In genomic region chr6:42564496-42564890, GRCh38 we compare ENCODE assay signal across 8 cellular contexts. TPM values are rescaled to one million over a fixed set of nuclear protein-coding genes. Genes with fewer than 3 reads are reported as not detected.
DNase-seq lines count a peak whose midpoint lies in the region; ATAC-seq and TF ChIP-seq lines count a peak whose summit lies in the region.

No MANE protein-coding gene starts in this region.

- H2AK9ac ChIP-seq in IMR-90 (replicated peaks; ENCODE audit: low read depth, low read length, poor library complexity): peak overlapping the region; percentile 98

- WGBS in SK-N-SH (ENCODE audit: low lambda C conversion rate): under 1% methylated on average over 13 of the region's 13 CpGs
- 0% methylated on average over 4 of the region's 13 CpGs; no CpG with 5 or more reads in 1 of the 2 experiments for WGBS in IMR-90 (ENCODE audit: extremely low coverage in 2 of 2, insufficient read length in 1 of 2), 2 experiments
- under 1% methylated on average over 12 of the region's 13 CpGs for WGBS in right lobe of liver (ENCODE audit: insufficient coverage, low coverage, low lambda C conversion rate, missing lambda C conversion rate)
- WGBS in transverse colon (ENCODE audit: low coverage in 1 of 2), 2 donors: 0% methylated on average over 5 to 13 of the region's 13 CpGs

- no peaks in the 10 kb centered on the region for H3K27me3 ChIP-seq in SK-N-SH (ENCODE audit: insufficient read depth)
- no peaks in the 10 kb centered on the region for H3K27me3 ChIP-seq in IMR-90 (ENCODE audit: control insufficient read depth, insufficient read depth, low read length)
- no peaks in the 10 kb centered on the region for H3K27me3 ChIP-seq in ascending aorta
- H3K27me3 ChIP-seq in right lobe of liver: no peaks in the 10 kb centered on the region
- H3K27me3 ChIP-seq in transverse colon: no peaks in the 10 kb centered on the region

- intact Hi-C loops in IMR-90 (cut with micrococcal nuclease): no loop called here
- intact Hi-C loops in ascending aorta (cut with DNase I): loop anchor here (5.0 to 10.0 kb wide), 4 partner anchors 620 to 1490 kb away; partner anchors contain the start of genes CCND3, NFYA, OARD1 and PRICKLE4
- intact Hi-C loops in right lobe of liver (cut with DNase I): no loop called here
- intact Hi-C loops in transverse colon (cut with DNase I; ENCODE audit: low total_unique reads): no loop called here

- H3K36me3 ChIP-seq in SK-N-SH (replicated peaks in 1 of 2; ENCODE audit: control insufficient read depth in 1 of 2, insufficient read depth in 2 of 2, low read length in 1 of 2): peaks cover 0 to 10% of the 10 kb centered on the region in 2 experiments
- no peaks in the 10 kb centered on the region for H3K36me3 ChIP-seq in IMR-90 (ENCODE audit: control insufficient read depth, insufficient read depth, low read length)
- H3K36me3 ChIP-seq in ascending aorta: peaks cover 0 to 2% of the 10 kb centered on the region in 2 donors
- H3K36me3 ChIP-seq in right lobe of liver: no peaks in the 10 kb centered on the region
- no peaks in the 10 kb centered on the region for H3K36me3 ChIP-seq in transverse colon

- in situ Hi-C loops in IMR-90 (cut with MboI; ENCODE audit: low sequenced_read_pairs): no loop called here
- in situ Hi-C loops in transverse colon (cut with MboI; ENCODE audit: low pct_ligation_motif_present in 1 of 4, low pct_unique_long_range_greater_than_20kb in 1 of 4, low sequenced_read_pairs in 3 of 4): no loop called here

- POLR2A ChIA-PET in SK-N-SH (lab: Yijun Ruan, JAX) (interaction anchor here (0.6 to 2.3 kb wide), 7 partner anchors 17 to 514 kb away, joined by 3 to 8 read pairs (median 5); partner anchors contain the start of genes PEX6, RPL7L1, TAF8 and TRERF1), IMR-90 (lab: Charles Lee; ENCODE audit: unreplicated experiment) (interaction anchor here (0.7 kb wide), 2 partner anchors 13 to 268 kb away, joined by 3 to 4 read pairs; no protein-coding TSS in a partner anchor)

- TF ChIP-seq POLR2A in IMR-90 (IDR thresholded peaks at IDR 0.05; ENCODE audit: low read depth, low read length) (no peak), right lobe of liver (IDR thresholded peaks at IDR 0.05) (no peak), transverse colon (IDR thresholded peaks at IDR 0.05) (no peak)

- 0 out of 2 replicates have a peak overlapping the region, but pooled peaks have one; percentile 1 for H2BK120ac ChIP-seq in IMR-90 (ENCODE audit: low read depth, low read length)

- peak overlapping the region; percentile 81 to 94 for H3K27ac ChIP-seq in SK-N-SH (ENCODE audit: low read depth in 2 of 2, low read length in 1 of 2)
- peak overlapping the region; percentile 77 for H3K27ac ChIP-seq in IMR-90 (ENCODE audit: insufficient read depth, low read length)
- H3K27ac ChIP-seq in ascending aorta: peak overlapping the region; percentile 95 to 96
- H3K27ac ChIP-seq in right lobe of liver: peak overlapping the region; percentile 94 to 98 (median 97)
- peak overlapping the region; percentile 91 to 99 (median 95) for H3K27ac ChIP-seq in transverse colon

- H3K18ac ChIP-seq in IMR-90 (ENCODE audit: low read depth, low read length): peak overlapping the region; percentile 37; the same call in 1 of the 2 replicates

- peak overlapping the region; percentile 89 for H3K4ac ChIP-seq in IMR-90 (ENCODE audit: low read depth, low read length)

- H3K56ac ChIP-seq in IMR-90 (ENCODE audit: extremely low read depth, insufficient read depth, low read length): peak overlapping the region; percentile 88

- H3K9me1 ChIP-seq in IMR-90 (ENCODE audit: insufficient read depth, low read length): no peaks in the 10 kb centered on the region

- TF ChIP-seq EP300 in SK-N-SH (IDR thresholded peaks at IDR 0.05; ENCODE audit: borderline replicate concordance in 1 of 2, low read depth in 1 of 2, low read length in 1 of 2) (no peak), transverse colon (IDR thresholded peaks at IDR 0.05; ENCODE audit: low read depth) (no peak)

- no peaks in the 10 kb centered on the region for H3K9me2 ChIP-seq in SK-N-SH

- H3K4me2 ChIP-seq in SK-N-SH (peak overlapping the region; percentile 91), IMR-90 (ENCODE audit: low read depth, low read length) (peak overlapping the region; percentile 89)

- BruUV-seq in IMR-90 (replicated peaks; lab: Mats Ljungman, UMichigan): no TSS peak

- H3K14ac ChIP-seq in IMR-90 (replicated peaks; ENCODE audit: low read depth, low read length): peak overlapping the region; percentile 93

- H4K91ac ChIP-seq in IMR-90 (ENCODE audit: insufficient read depth, low read depth, low read length): peak overlapping the region; percentile 76

- H2AFZ ChIP-seq in SK-N-SH (ENCODE audit: low read depth) (peak overlapping the region; percentile 84; the same call in 1 of the 2 replicates), IMR-90 (replicated peaks; ENCODE audit: low read length, poor library complexity) (peak overlapping the region; percentile 92)

- H2BK5ac ChIP-seq in IMR-90 (ENCODE audit: low read depth, low read length, poor library complexity, severe bottlenecking): peak overlapping the region; percentile 90

- no peak for DNase-seq in SK-N-SH
- no peak for DNase-seq in IMR-90
- no peak for DNase-seq in ascending aorta (ENCODE audit: low spot score in 2 of 2)
- DNase-seq in right lobe of liver: no peak
- DNase-seq in transverse colon: no peak
- no peak for DNase-seq in T-helper 9 cell
- DNase-seq in NCI-H128 (lab: John Stamatoyannopoulos, UW; ENCODE audit: unreplicated experiment): no peak

- H4K8ac ChIP-seq in IMR-90 (ENCODE audit: low read depth in 2 of 2, low read length in 2 of 2): peak overlapping the region; percentile 76 to 97; a peak in 3 of 4 replicates

- H3K9me3 ChIP-seq in SK-N-SH (no peaks in the 10 kb centered on the region), IMR-90 (ENCODE audit: control insufficient read depth, insufficient read depth, low read length) (no peaks in the 10 kb centered on the region), ascending aorta (no peaks in the 10 kb centered on the region), right lobe of liver (no peaks in the 10 kb centered on the region), transverse colon (no peaks in the 10 kb centered on the region)

- H3F3A ChIP-seq in SK-N-SH (replicated peaks; ENCODE audit: insufficient read depth): peaks cover 15% of the 10 kb centered on the region

- H3K4me3 ChIP-seq in SK-N-SH (ENCODE audit: low read depth in 2 of 2, low read length in 1 of 2) (peak overlapping the region; percentile 76 to 94), IMR-90 (ENCODE audit: insufficient read depth, low read depth, low read length) (peak overlapping the region; percentile 63), ascending aorta (peak overlapping the region; percentile 74 to 80), right lobe of liver (peak overlapping the region; percentile 84 to 92 (median 91)), transverse colon (peak overlapping the region; percentile 62 to 98 (median 74))

- peak overlapping the region; percentile 67 for H2AK5ac ChIP-seq in IMR-90 (ENCODE audit: low read depth, low read length)

- H4K20me1 ChIP-seq in SK-N-SH (ENCODE audit: insufficient read depth) (no peaks in the 10 kb centered on the region), IMR-90 (ENCODE audit: insufficient read depth, low read length) (peaks cover 13% of the 10 kb centered on the region; the same call in 1 of the 2 replicates)

- H3K79me1 ChIP-seq in IMR-90 (ENCODE audit: low read depth in 1 of 2, low read length in 2 of 2): peaks cover 7 to 41% of the 10 kb centered on the region in 2 experiments; a peak in 3 of 4 replicates

- ATAC-seq in SK-N-SH treated with all-trans-retinoic acid at 6 μM for 48 hours: no peak; the same call in 1 of the 3 replicates
- no peak for ATAC-seq in IMR-90 (ENCODE audit: low read depth)
- ATAC-seq in right lobe of liver: no peak

- peak overlapping the region; percentile 95 for H3K23ac ChIP-seq in IMR-90 (ENCODE audit: low read depth, low read length)

- H3K4me1 ChIP-seq in SK-N-SH (ENCODE audit: control insufficient read depth in 1 of 2, insufficient read depth in 2 of 2, low read depth in 1 of 2, low read length in 1 of 2) (peaks cover 1 to 2% of the 10 kb centered on the region in 2 experiments; a peak in 2 of 4 replicates), IMR-90 (ENCODE audit: control insufficient read depth, insufficient read depth, low read length) (no peaks in the 10 kb centered on the region; the same call in 1 of the 2 replicates), ascending aorta (peaks cover 0 to 7% of the 10 kb centered on the region in 2 donors), right lobe of liver (peaks cover 0 to 16% (median 2%) of the 10 kb centered on the region in 4 donors), transverse colon (peaks cover 18 to 50% (median 36%) of the 10 kb centered on the region in 4 donors)

- TF ChIP-seq RAD21 in SK-N-SH (IDR thresholded peaks at IDR 0.05; ENCODE audit: low read length): no peak
- TF ChIP-seq RAD21 in IMR-90 (IDR thresholded peaks at IDR 0.05; ENCODE audit: low read length): no peak; the same call in 1 of the 2 replicates

- H3K9ac ChIP-seq in SK-N-SH (peak overlapping the region; percentile 92), IMR-90 (ENCODE audit: low read depth, low read length) (peak overlapping the region; percentile 74)

- CTCF ChIA-PET in SK-N-SH (lab: Yijun Ruan, JAX): interaction anchor here (0.8 to 10.5 kb wide), 10 partner anchors 8 to 490 kb away, joined by 3 to 82 read pairs (median 4); no protein-coding TSS in a partner anchor
- CTCF ChIA-PET in IMR-90 (lab: Yijun Ruan, JAX): interaction anchor here (0.6 to 2.4 kb wide), 2 partner anchors 17 to 360 kb away, joined by 3 to 8 read pairs; no protein-coding TSS in a partner anchor

- peak overlapping the region; percentile 71 for H4K5ac ChIP-seq in IMR-90 (ENCODE audit: low read depth, low read length)

- H2BK20ac ChIP-seq in IMR-90 (ENCODE audit: low read depth, low read length): no peak overlapping the region

- TF ChIP-seq CTCF in SK-N-SH (IDR thresholded peaks at IDR 0.05): no peak
- TF ChIP-seq CTCF in IMR-90 (conservative IDR thresholded peaks at IDR 0.05; ENCODE audit: low read depth, low read length): no peak
- TF ChIP-seq CTCF in ascending aorta (IDR thresholded peaks at IDR 0.05): no peak
- no peak for TF ChIP-seq CTCF in right lobe of liver (IDR thresholded peaks at IDR 0.05)
- no peak for TF ChIP-seq CTCF in transverse colon (IDR thresholded peaks at IDR 0.05)

- dilution Hi-C loops in IMR-90 (cut with HindIII; ENCODE audit: low sequenced_read_pairs, unreplicated experiment): no loop called here

- H2BK15ac ChIP-seq in IMR-90 (ENCODE audit: low read depth, low read length): no peak overlapping the region

- peaks cover 51% of the 10 kb centered on the region for H3K79me2 ChIP-seq in SK-N-SH (ENCODE audit: insufficient read depth)

TF ChIP-seq in IMR-90, 13 proteins besides CTCF, POLR2A, EP300 and RAD21 (continues in another document):
- TF ChIP-seq CEBPB (IDR thresholded peaks at IDR 0.05; ENCODE audit: low read depth, low read length): no peak

RNA-seq across cellular contexts. Expression of gene UBR2, which starts 0.7 kb away (rescaled TPM):
- polyA plus RNA-seq in SK-N-SH (2012; rRNA removed) (5.2 and 7.2 TPM in 2 replicates), IMR-90 (2012; rRNA removed) (6.3 and 7.7 TPM in 2 replicates)
- polyA plus RNA-seq in SK-N-SH (2012; cell fraction: cytosol; rRNA removed): 5.5 and 5.6 TPM in 2 replicates
- 11.6 and 19.9 TPM in 2 replicates for polyA plus RNA-seq in SK-N-SH (2012; cell fraction: nucleus; rRNA removed)
- total RNA-seq in IMR-90 (2012; rRNA removed) (32.3 and 42.8 TPM in 2 replicates), ascending aorta (17.8 TPM), right lobe of liver (10 to 100 TPM; 14.0 to 22.8 (median 16.7) TPM), transverse colon (10 to 100 TPM; 15.9 to 52.7 (median 49.4) TPM)
- 1.2 and 1.4 TPM in 2 replicates for polyA plus RNA-seq in IMR-90 (2012; cell fraction: cytosol; rRNA removed)
- polyA plus RNA-seq in IMR-90 (2012; cell fraction: nucleus; rRNA removed; ENCODE audit: low replicate concordance): 3.0 and 26.2 TPM in 2 replicates
